Comparison of ENCODE assay signal across 8 cellular contexts in genomic region chrX:47384502-47384901, GRCh38. TPM values are rescaled to one million over a fixed set of nuclear protein-coding genes. Genes with fewer than 3 reads are reported as not detected.
DNase-seq lines count a peak whose midpoint lies in the region; ATAC-seq and TF ChIP-seq lines count a peak whose summit lies in the region.

No MANE protein-coding gene starts in this region.

- TF ChIP-seq CTCF in GM23338 (conservative IDR thresholded peaks at IDR 0.05; ENCODE audit: low read depth in 2 of 2) (peak; percentile 73 to 74), coronary artery (IDR thresholded peaks at IDR 0.05) (peak; percentile 62), lower leg skin (IDR thresholded peaks at IDR 0.05) (no peak)

- intact Hi-C loops in lower leg skin (cut with DNase I; ENCODE audit: low total_unique reads), result loop anchor here (10.0 kb wide), 1 partner anchor 190 kb away; the partner anchor contains the start of gene UBA1

- 0 out of 2 replicates have a peak, but pooled peaks cover 6% of the 10 kb centered on the region for H3F3A ChIP-seq in GM23338 (replicated peaks; ENCODE audit: low read depth)

- H3K27ac Mint-ChIP-seq in GM23338, result no peak overlapping the region

- no peaks in the 10 kb centered on the region for H3K36me3 Mint-ChIP-seq in GM23338 (ENCODE audit: low read depth)

- H3K9me2 ChIP-seq in GM23338 (ENCODE audit: insufficient read depth), result no peaks in the 10 kb centered on the region

- 9 to 15% methylated on average over 8 of the region's 8 CpGs for WGBS in lower leg skin, 2 donors

- peaks cover 17% of the 10 kb centered on the region for H3K4me1 Mint-ChIP-seq in GM23338

- no peak for TF ChIP-seq POLR2A in lower leg skin (IDR thresholded peaks at IDR 0.05)

- H3K4me3 ChIP-seq in GM23338, result no peak overlapping the region
- H3K4me3 ChIP-seq in coronary artery, result no peak overlapping the region
- H3K4me3 ChIP-seq in lower leg skin (ENCODE audit: low read depth, poor library complexity, severe bottlenecking), result no peak overlapping the region

- no peak overlapping the region for H3K4me3 Mint-ChIP-seq in GM23338

- ATAC-seq in GM23338, result peak; percentile 86
- ATAC-seq in HG02852 (IDR thresholded peaks at IDR 0.05; ENCODE audit: unreplicated experiment), result no peak

- H3K4me2 ChIP-seq in GM23338, result no peak overlapping the region

- H3K27me3 Mint-ChIP-seq in GM23338 (ENCODE audit: insufficient read depth, low read depth, poor library complexity), result no peaks in the 10 kb centered on the region

- DNase-seq in AG08396 (ENCODE audit: low spot score) (peak; percentile 37), GM23338 (ENCODE audit: low spot score) (peak; percentile 85), NCI-H510A (lab: John Stamatoyannopoulos, UW) (peak; percentile 45), coronary artery (ENCODE audit: low spot score) (no peak), lower leg skin (ENCODE audit: low spot score in 2 of 2) (peak; percentile 39 to 88)
- peak; percentile 73 for DNase-seq in activated CD4-positive, alpha-beta T cell treated with anti-CD3 and anti-CD28 coated beads for 48 hours
- peak; percentile 55 for DNase-seq in stimulated activated CD8-positive, alpha-beta memory T cell treated with anti-CD3 and anti-CD28 coated beads, Interleukin-12 subunit alpha, Interleukin-12 subunit beta, amount 100 ng/mL, for 1 hour (ENCODE audit: low read depth)

- no peaks in the 10 kb centered on the region for H3K27me3 ChIP-seq in GM23338 (ENCODE audit: insufficient read depth)

- H3K36me3 ChIP-seq in GM23338 (ENCODE audit: insufficient read depth), result no peaks in the 10 kb centered on the region

- no peaks in the 10 kb centered on the region for H4K20me1 ChIP-seq in GM23338 (replicated peaks; ENCODE audit: insufficient read depth)

- no peak overlapping the region for H3K27ac ChIP-seq in GM23338 (ENCODE audit: low read depth)
- no peak overlapping the region for H3K27ac ChIP-seq in coronary artery

- H3K9me3 Mint-ChIP-seq in GM23338, result no peaks in the 10 kb centered on the region

- H3K79me2 ChIP-seq in GM23338 (replicated peaks; ENCODE audit: insufficient read depth), result no peaks in the 10 kb centered on the region

- peaks cover 14% of the 10 kb centered on the region; the same call in 1 of the 2 replicates for H3K4me1 ChIP-seq in GM23338 (ENCODE audit: insufficient read depth)

- no peak overlapping the region for H2AFZ ChIP-seq in GM23338

TF ChIP-seq in GM23338, 12 proteins besides CTCF, POLR2A, EP300 and RAD21 (continues in another document):
- no peak for TF ChIP-seq ZNF114 (CRISPR knock-in tag; IDR thresholded peaks at IDR 0.05)
- TF ChIP-seq POLR2AphosphoS5 (IDR thresholded peaks at IDR 0.05; ENCODE audit: low read depth), result no peak
- TF ChIP-seq STAT1 (IDR thresholded peaks at IDR 0.05; ENCODE audit: unreplicated experiment), result no peak
- TF ChIP-seq EZH2phosphoT487 (IDR thresholded peaks at IDR 0.05; ENCODE audit: unreplicated experiment), result no peak
- TF ChIP-seq NANOG (IDR thresholded peaks at IDR 0.05; ENCODE audit: borderline replicate concordance), result no peak
- no peak for TF ChIP-seq JUNB (IDR thresholded peaks at IDR 0.05; ENCODE audit: unreplicated experiment)
- TF ChIP-seq REST (IDR thresholded peaks at IDR 0.05; ENCODE audit: unreplicated experiment), result no peak
- TF ChIP-seq CREB1 (CRISPR knock-in tag; IDR thresholded peaks at IDR 0.05; ENCODE audit: low read depth), result no peak
- TF ChIP-seq ETS1 (IDR thresholded peaks at IDR 0.05), result no peak
- TF ChIP-seq ZNF462 (CRISPR knock-in tag; IDR thresholded peaks at IDR 0.05), result no peak

RNA-seq across cellular contexts. Expression of gene ZNF157, which starts 14.1 kb away (rescaled TPM):
- total RNA-seq in GM23338 (2014; rRNA removed; shearing (Covaris generic)), result 1.2 and 1.5 TPM in 2 replicates
- 0.68 and 0.70 TPM in 2 replicates for polyA plus RNA-seq in GM23338 (2016; fragmentation: Nextera tagmentation; extraction: Ambion mirVana)
- under 1 TPM in 2 of 4 donors, not detected in 2; 0.19 TPM for total RNA-seq in lower leg skin

Comparison
In these comparisons a context has a peak if more than half of its experiments do, and no peak if none do; other contexts are left out.
1. CTCF ChIP-seq: peak in GM23338 (2 of 2) and coronary artery (single experiment); none in lower leg skin (0 of 3).